ENCODE assay signal across 8 cellular contexts in genomic region chr1:116570358-116571214, GRCh38. TPM values are rescaled to one million over a fixed set of nuclear protein-coding genes. Genes with fewer than 3 reads are reported as not detected.
DNase-seq lines count a peak whose midpoint lies in the region; ATAC-seq, FAIRE-seq and TF ChIP-seq lines count a peak whose summit lies in the region.

Gene CD58, minus strand, starts transcription at chr1:116571026. Its CDS starts 54 bp downstream, at chr1:116570972.

- peak within 1 kb of the TSS; percentile 61 for H3K27ac ChIP-seq in AG04450 (ENCODE audit: low read depth, low read length)
- H3K27ac ChIP-seq in keratinocyte (ENCODE audit: control insufficient read depth, insufficient read depth, low read length), result peak within 1 kb of the TSS; percentile 87

- H3K4me1 ChIP-seq in keratinocyte (ENCODE audit: control insufficient read depth, extremely low read depth, insufficient read depth, low read length), result peaks cover 20% of the 10 kb centered on the region

- CTCF ChIA-PET in AG04450 (lab: Charles Lee), result interaction anchor here (0.6 to 1.4 kb wide), 3 partner anchors 85 to 1424 kb away, joined by 3 to 9 read pairs (median 3); no protein-coding TSS in a partner anchor

- H3K9ac ChIP-seq in keratinocyte (ENCODE audit: control insufficient read depth, extremely low read depth, insufficient read depth, low read length), result peak within 1 kb of the TSS; percentile 92

- dilution Hi-C loops in keratinocyte (cut with MboI; ENCODE audit: extremely low pct_ligation_motif_present, low sequenced_read_pairs), result no loop called here

- ATAC-seq in GM18520 (IDR thresholded peaks at IDR 0.05; ENCODE audit: unreplicated experiment), result peak; percentile 38
- peak; percentile 45 for ATAC-seq in HG03060 (IDR thresholded peaks at IDR 0.05; ENCODE audit: low read depth, unreplicated experiment)

- DNase-seq in AG04450 (ENCODE audit: low read depth, low spot score) (no peak), NCI-H2196 treated with DMSO at 0.1 percent for 48 hours (lab: John Stamatoyannopoulos, UW; ENCODE audit: unreplicated experiment) (peak; percentile 74), keratinocyte (ENCODE audit: low read depth, low spot score) (no peak)
- peak; percentile 63 for DNase-seq in activated CD4-positive, CD25-positive, alpha-beta regulatory T cell treated with anti-CD3 and anti-CD28 coated beads, Interleukin-2, amount 50 U/mL, for 16 hours (ENCODE audit: low read depth, low spot score)
- DNase-seq in central memory CD4-positive, alpha-beta T cell, result peak; percentile 72
- peak; percentile 69 to 72 for DNase-seq in stimulated activated CD4-positive, alpha-beta T cell treated with anti-CD3 and anti-CD28 coated beads, Interleukin-15, amount 100 ng/mL, for 1 hour (ENCODE audit: low read depth in 1 of 2, low spot score in 1 of 2)

- FAIRE-seq in keratinocyte (lab: Jason Lieb, UNC), result no peak

- POLR2A ChIA-PET in AG04450 (lab: Yijun Ruan, JAX), result interaction anchor here (0.6 kb wide), 2 partner anchors 25 to 576 kb away, joined by 3 to 4 read pairs; no protein-coding TSS in a partner anchor

- H3K9me3 ChIP-seq in AG04450 (ENCODE audit: control insufficient read depth, insufficient read depth, low read length) (no peaks in the 10 kb centered on the region; the same call in 1 of the 2 replicates), keratinocyte (ENCODE audit: control insufficient read depth, low read depth, low read length) (no peaks in the 10 kb centered on the region)

- peaks cover 2 to 4% of the 10 kb centered on the region in 2 experiments for H3K36me3 ChIP-seq in keratinocyte (ENCODE audit: control insufficient read depth in 2 of 2, extremely low read depth in 1 of 2, insufficient read depth in 2 of 2, low read length in 2 of 2)

- TF ChIP-seq CTCF in AG04450 (IDR thresholded peaks at IDR 0.05; ENCODE audit: low read depth, low read length) (peak; percentile 48), keratinocyte (optimal IDR thresholded peaks at IDR 0.05 in 1 of 3, IDR thresholded peaks at IDR 0.05 in 1 of 3, conservative IDR thresholded peaks at IDR 0.05 in 1 of 3; ENCODE audit: extremely low read depth in 1 of 3, insufficient read depth in 2 of 3, low read length in 3 of 3) (peak; percentile 57 to 80 (median 69))

- H3K9me1 ChIP-seq in keratinocyte (ENCODE audit: control insufficient read depth, extremely low read depth, insufficient read depth, low read length), result no peaks in the 10 kb centered on the region

- peaks cover 2% of the 10 kb centered on the region for H4K20me1 ChIP-seq in keratinocyte (ENCODE audit: control insufficient read depth, extremely low read depth, insufficient read depth, low read length)

- H3K27me3 ChIP-seq in AG04450 (ENCODE audit: control insufficient read depth, insufficient read depth, low read length) (peaks cover 14% of the 10 kb centered on the region), keratinocyte (ENCODE audit: control insufficient read depth, extremely low read depth, insufficient read depth, low read length) (no peaks in the 10 kb centered on the region)

- peak within 1 kb of the TSS; percentile 71 for H3K4me3 ChIP-seq in AG04450 (ENCODE audit: low read depth, low read length)
- H3K4me3 ChIP-seq in keratinocyte (ENCODE audit: control insufficient read depth in 2 of 3, extremely low read depth in 1 of 3, insufficient read depth in 2 of 3, low read depth in 1 of 3, low read length in 3 of 3), result peak within 1 kb of the TSS; percentile 82 to 94 (median 83)

- peaks cover 24% of the 10 kb centered on the region for H3K79me2 ChIP-seq in keratinocyte (ENCODE audit: control insufficient read depth, insufficient read depth, low read length)

- peak within 1 kb of the TSS; percentile 96 for H3K4me2 ChIP-seq in keratinocyte (ENCODE audit: control insufficient read depth, extremely low read depth, insufficient read depth, low read depth, low read length)

- peak within 1 kb of the TSS; percentile 86 for H2AFZ ChIP-seq in keratinocyte (ENCODE audit: control insufficient read depth, low read length)

RNA-seq across cellular contexts. Expression of gene CD58, which starts in this region (rescaled TPM):
- polyA plus RNA-seq in AG04450 (2011; rRNA removed) (5.7 and 7.3 TPM in 2 replicates), keratinocyte (15.6 to 38.6 TPM (median 32.6 TPM) in 3 replicates)
- polyA minus RNA-seq in AG04450 (2011; rRNA and poly(A)+ RNA removed), result 1.2 and 2.8 TPM in 2 replicates
- polyA plus RNA-seq in keratinocyte (2011; ENCODE audit: low read depth), result 18.5 TPM
- 9.7 and 31.0 TPM in 2 replicates for polyA plus RNA-seq in keratinocyte (2011; cell fraction: cytosol; rRNA removed)
- 43.2 and 51.9 TPM in 2 replicates for polyA plus RNA-seq in keratinocyte (2011; cell fraction: nucleus; rRNA removed)
- 13.9 and 22.2 TPM in 2 replicates for polyA plus RNA-seq in keratinocyte (2012; ENCODE audit: low replicate concordance)
- 4.1 to 14.3 TPM (median 7.4 TPM) in 3 replicates for polyA minus RNA-seq in keratinocyte
- polyA minus RNA-seq in keratinocyte (2011; cell fraction: cytosol; rRNA and poly(A)+ RNA removed), result 7.5 TPM
- polyA minus RNA-seq in keratinocyte (2011; cell fraction: nucleus; rRNA and poly(A)+ RNA removed), result 12.2 and 19.2 TPM in 2 replicates

Comparison
In these comparisons a context has a peak if more than half of its experiments do, and no peak if none do; other contexts are left out.
1. DNase-seq: peak in NCI-H2196 treated with DMSO at 0.1 percent for 48 hours (single experiment), activated CD4-positive, CD25-positive, alpha-beta regulatory T cell treated with anti-CD3 and anti-CD28 coated beads, Interleukin-2, amount 50 U/mL, for 16 hours (single experiment), central memory CD4-positive, alpha-beta T cell (single experiment) and stimulated activated CD4-positive, alpha-beta T cell treated with anti-CD3 and anti-CD28 coated beads, Interleukin-15, amount 100 ng/mL, for 1 hour (2 of 2); none in AG04450 (single experiment) and keratinocyte (single experiment).